In the genomic region with DNA sequence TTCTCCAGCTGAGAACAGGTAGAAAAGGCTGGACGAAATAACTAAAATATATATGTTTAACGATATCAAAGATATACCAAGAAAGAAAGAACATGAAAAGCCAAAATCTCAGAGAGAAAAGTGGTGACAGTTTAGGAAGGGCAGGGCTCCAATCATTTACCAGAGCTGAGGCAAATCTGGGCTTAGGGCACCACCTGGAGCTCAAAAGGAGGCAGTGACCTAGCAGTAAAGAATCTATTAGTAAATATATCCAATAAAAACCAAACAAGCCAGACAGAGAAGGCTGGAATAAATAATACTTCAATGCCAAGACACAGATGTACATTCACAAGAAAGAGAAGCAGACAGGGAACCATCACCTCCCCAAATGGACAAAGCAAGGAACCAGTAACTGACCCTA, we compare ENCODE assay signal across 8 cellular contexts. TPM values are rescaled to one million over a fixed set of nuclear protein-coding genes. Genes with fewer than 3 reads are reported as not detected.
DNase-seq lines count a peak whose midpoint lies in the region; ATAC-seq, FAIRE-seq and TF ChIP-seq lines count a peak whose summit lies in the region.

No MANE protein-coding gene starts in this region.

- no peak for FAIRE-seq in GM12892 (lab: Jason Lieb, UNC)

- peak; percentile 59 to 63 for ATAC-seq in left cardiac atrium

- intact Hi-C loops in left cardiac atrium (cut with DNase I), result loop anchor here in 1 of 2 donors (10.0 kb wide), 1 partner anchor 109 kb away; the partner anchor contains the start of gene CHI3L2

- in situ Hi-C loops in ACHN (cut with HindIII; ENCODE audit: low pct_ligation_motif_present, low pct_unique_long_range_greater_than_20kb, low sequenced_read_pairs), result no loop called here

- DNase-seq in ACHN, result peak; percentile 35
- DNase-seq in GM12892 (ENCODE audit: insufficient read length), result peak; percentile 19
- DNase-seq in NOMO-1 treated with DMSO at 0.1 percent for 48 hours (lab: John Stamatoyannopoulos, UW; ENCODE audit: unreplicated experiment), result peak; percentile 31
- peak; percentile 27 for DNase-seq in activated T-helper 9 cell treated with anti-CD3 and anti-CD28 coated beads, Interleukin-2, amount 50 U/mL, for 16 hours (ENCODE audit: low read depth)
- DNase-seq in left cardiac atrium, result peak; percentile 25
- peak; percentile 15 to 16 for DNase-seq in stimulated activated CD4-positive, alpha-beta T cell treated with anti-CD3 and anti-CD28 coated beads, Interleukin-2, amount 100 ng/mL, for 48 hours
- no peak for DNase-seq in superior temporal gyrus (ENCODE audit: extremely low spot score)
- no peak for DNase-seq in NCI-H2081 (lab: John Stamatoyannopoulos, UW)

- TF ChIP-seq POLR2A in GM12892 (IDR thresholded peaks at IDR 0.05; ENCODE audit: low read depth, low read length), result no peak

RNA-seq across cellular contexts. Expression of gene CHIA, which starts 43.5 kb away (rescaled TPM):
- not detected for polyA plus RNA-seq in GM12892 (2012; ENCODE audit: missing spikeins)
- total RNA-seq in left cardiac atrium, result not detected

Comparison
In these comparisons a context has a peak if more than half of its experiments do, and no peak if none do; other contexts are left out.
1. DNase-seq: peak in ACHN (single experiment), GM12892 (single experiment), NOMO-1 treated with DMSO at 0.1 percent for 48 hours (single experiment), activated T-helper 9 cell treated with anti-CD3 and anti-CD28 coated beads, Interleukin-2, amount 50 U/mL, for 16 hours (single experiment), left cardiac atrium (single experiment) and stimulated activated CD4-positive, alpha-beta T cell treated with anti-CD3 and anti-CD28 coated beads, Interleukin-2, amount 100 ng/mL, for 48 hours (2 of 2); none in superior temporal gyrus (single experiment) and NCI-H2081 (0 of 2).